15 cellular contexts compared by ENCODE assay signal in genomic region chr17:35900280-35900679, GRCh38. TPM values are rescaled to one million over a fixed set of nuclear protein-coding genes. Genes with fewer than 3 reads are reported as not detected.
DNase-seq lines count a peak whose midpoint lies in the region; ATAC-seq lines count a peak whose summit lies in the region.
"Had no signal": no experiment of that assay in that cellular context is flagged by ENCODE, and none has a peak within 500 bp of the region (broad histone marks: within the 10 kb centered on the region; RNA-seq: fewer than 3 reads in every experiment).

No MANE protein-coding gene starts in this region.

- H3K27me3 ChIP-seq in mesenchymal stem cell (ENCODE audit: control insufficient read depth in 1 of 2, insufficient read depth in 1 of 2, low read length in 2 of 2): no peaks in the 10 kb centered on the region
- H3K27me3 ChIP-seq: neutrophil had no signal

- no peaks in the 10 kb centered on the region for H3K36me3 Mint-ChIP-seq in activated T-cell treated with anti-CD3 and anti-CD28 coated beads, Interleukin-2, amount 50 U/mL, for 4 hours (ENCODE audit: insufficient read depth)
- no peaks in the 10 kb centered on the region for H3K36me3 Mint-ChIP-seq in activated T-helper 17 cell treated with anti-CD3 and anti-CD28 coated beads, Interleukin-2, amount 50 U/mL, for 72 hours (ENCODE audit: low read depth)
- no peaks in the 10 kb centered on the region for H3K36me3 Mint-ChIP-seq in stimulated activated naive CD8-positive, alpha-beta T cell treated with anti-CD3 and anti-CD28 coated beads, Interleukin-15, Interleukin-2, amounts not matched to agents 100 ng/mL and 50 ng/mL, for 24 hours (ENCODE audit: low read depth)

- no peak overlapping the region for H3K27ac Mint-ChIP-seq in activated T-helper 17 cell treated with anti-CD3 and anti-CD28 coated beads, Interleukin-2, amount 50 U/mL, for 72 hours
- peak overlapping the region; percentile 70 for H3K27ac Mint-ChIP-seq in stimulated activated naive CD8-positive, alpha-beta T cell treated with anti-CD3 and anti-CD28 coated beads, Interleukin-15, Interleukin-2, amounts not matched to agents 100 ng/mL and 50 ng/mL, for 24 hours

- no peaks in the 10 kb centered on the region for H3K79me1 ChIP-seq in mesenchymal stem cell (replicated peaks; ENCODE audit: low read length, poor library complexity, severe bottlenecking)

- H3K18ac ChIP-seq in mesenchymal stem cell (ENCODE audit: low read depth in 1 of 2, low read length in 2 of 2): peak overlapping the region; percentile 23 to 25

- H3K4me1 ChIP-seq in mesenchymal stem cell (ENCODE audit: control insufficient read depth, insufficient read depth, low read depth, low read length): peaks cover 5% of the 10 kb centered on the region

- ATAC-seq in activated T-cell treated with anti-CD3 and anti-CD28 coated beads, Interleukin-2, amount 50 U/mL, for 4 hours: no peak
- no peak for ATAC-seq in activated T-helper 17 cell treated with anti-CD3 and anti-CD28 coated beads, Interleukin-2, amount 50 U/mL, for 72 hours (replicated peaks)
- ATAC-seq in GM18907 (IDR thresholded peaks at IDR 0.05; ENCODE audit: unreplicated experiment): no peak

- 47% methylated on average over 5 of the region's 5 CpGs for WGBS in mesenchymal stem cell

- H2BK15ac ChIP-seq in mesenchymal stem cell (ENCODE audit: low read depth, poor library complexity, severe bottlenecking): no peak overlapping the region

- H3K9ac ChIP-seq in mesenchymal stem cell (ENCODE audit: low read length): no peak overlapping the region

- no peaks in the 10 kb centered on the region for H3K9me3 ChIP-seq in mesenchymal stem cell (ENCODE audit: control insufficient read depth, low read length)
- H3K9me3 ChIP-seq: neutrophil had no signal

- DNase-seq in activated T-cell treated with anti-CD3 and anti-CD28 coated beads, Interleukin-2, amount 50 U/mL, for 4 hours: no peak
- no peak for DNase-seq in activated T-cell treated with anti-CD3 and anti-CD28 coated beads, Interleukin-2, amount 50 U/mL, for 1 hour
- peak; percentile 2 for DNase-seq in mesenchymal stem cell
- DNase-seq in stimulated activated CD4-positive, alpha-beta T cell treated with anti-CD3 and anti-CD28 coated beads, Interleukin-4, amount 100 ng/mL, for 24 hours: no peak
- no peak for DNase-seq in islet precursor cell
- DNase-seq: central memory CD4-positive, alpha-beta T cell; effector CD4-positive, alpha-beta T cell; kidney; mesendoderm; NCI-H82 had no signal

- peak overlapping the region; percentile 51 for H4K8ac ChIP-seq in mesenchymal stem cell (ENCODE audit: low read length)

- no peak overlapping the region for H3K4me2 ChIP-seq in mesenchymal stem cell (ENCODE audit: low read length, poor library complexity, severe bottlenecking)

- H3K27me3 Mint-ChIP-seq in activated T-cell treated with anti-CD3 and anti-CD28 coated beads, Interleukin-2, amount 50 U/mL, for 4 hours (ENCODE audit: low read depth): no peaks in the 10 kb centered on the region
- H3K27me3 Mint-ChIP-seq in activated T-helper 17 cell treated with anti-CD3 and anti-CD28 coated beads, Interleukin-2, amount 50 U/mL, for 72 hours: peaks cover 17% of the 10 kb centered on the region
- no peaks in the 10 kb centered on the region for H3K27me3 Mint-ChIP-seq in stimulated activated naive CD8-positive, alpha-beta T cell treated with anti-CD3 and anti-CD28 coated beads, Interleukin-15, Interleukin-2, amounts not matched to agents 100 ng/mL and 50 ng/mL, for 24 hours

- no peak overlapping the region for H2BK5ac ChIP-seq in mesenchymal stem cell (ENCODE audit: low read depth, low read length, poor library complexity, severe bottlenecking)

- no peaks in the 10 kb centered on the region for H3K9me3 Mint-ChIP-seq in activated T-cell treated with anti-CD3 and anti-CD28 coated beads, Interleukin-2, amount 50 U/mL, for 4 hours
- no peaks in the 10 kb centered on the region for H3K9me3 Mint-ChIP-seq in activated T-helper 17 cell treated with anti-CD3 and anti-CD28 coated beads, Interleukin-2, amount 50 U/mL, for 72 hours
- H3K9me3 Mint-ChIP-seq in stimulated activated naive CD8-positive, alpha-beta T cell treated with anti-CD3 and anti-CD28 coated beads, Interleukin-15, Interleukin-2, amounts not matched to agents 100 ng/mL and 50 ng/mL, for 24 hours: no peaks in the 10 kb centered on the region

- no peak overlapping the region for H3K4me3 ChIP-seq in mesenchymal stem cell (ENCODE audit: insufficient read depth in 1 of 2, low read depth in 1 of 2, low read length in 2 of 2)

- H2AK5ac ChIP-seq in mesenchymal stem cell (ENCODE audit: low read length, severe bottlenecking): no peak overlapping the region

- H3K4me3 Mint-ChIP-seq in activated T-cell treated with anti-CD3 and anti-CD28 coated beads, Interleukin-2, amount 50 U/mL, for 4 hours: peak overlapping the region; percentile 61
- peak overlapping the region; percentile 41 for H3K4me3 Mint-ChIP-seq in activated T-helper 17 cell treated with anti-CD3 and anti-CD28 coated beads, Interleukin-2, amount 50 U/mL, for 72 hours
- H3K4me3 Mint-ChIP-seq in stimulated activated naive CD8-positive, alpha-beta T cell treated with anti-CD3 and anti-CD28 coated beads, Interleukin-15, Interleukin-2, amounts not matched to agents 100 ng/mL and 50 ng/mL, for 24 hours: peak overlapping the region; percentile 68

- H3K27ac ChIP-seq in mesenchymal stem cell (ENCODE audit: low read length, poor library complexity, severe bottlenecking): no peak overlapping the region
- H3K27ac ChIP-seq: neutrophil had no signal

- no peak overlapping the region for H3K23ac ChIP-seq in mesenchymal stem cell (ENCODE audit: low read length in 2 of 2)

- H3K4me1 Mint-ChIP-seq in activated T-cell treated with anti-CD3 and anti-CD28 coated beads, Interleukin-2, amount 50 U/mL, for 4 hours (ENCODE audit: low read depth): peaks cover 53% of the 10 kb centered on the region
- peaks cover 4% of the 10 kb centered on the region for H3K4me1 Mint-ChIP-seq in activated T-helper 17 cell treated with anti-CD3 and anti-CD28 coated beads, Interleukin-2, amount 50 U/mL, for 72 hours
- H3K4me1 Mint-ChIP-seq in stimulated activated naive CD8-positive, alpha-beta T cell treated with anti-CD3 and anti-CD28 coated beads, Interleukin-15, Interleukin-2, amounts not matched to agents 100 ng/mL and 50 ng/mL, for 24 hours (ENCODE audit: low read depth): peaks cover 70% of the 10 kb centered on the region

- no peak overlapping the region for H4K91ac ChIP-seq in mesenchymal stem cell (ENCODE audit: low read length)

- no peak overlapping the region for H2BK12ac ChIP-seq in mesenchymal stem cell (ENCODE audit: low read length in 2 of 2)

- H3K4ac ChIP-seq in mesenchymal stem cell (ENCODE audit: low read depth in 1 of 2, low read length in 2 of 2): no peak overlapping the region

- no peaks in the 10 kb centered on the region for H3K36me3 ChIP-seq in mesenchymal stem cell (ENCODE audit: control insufficient read depth in 1 of 2, insufficient read depth in 2 of 2, low read depth in 1 of 2, low read length in 2 of 2)
- H3K36me3 ChIP-seq: neutrophil had no signal

- no peak overlapping the region for H3K14ac ChIP-seq in mesenchymal stem cell (ENCODE audit: low read length in 2 of 2)

- no peak overlapping the region for H2BK120ac ChIP-seq in mesenchymal stem cell (ENCODE audit: low read depth, low read length)

- no peak overlapping the region for H2AFZ ChIP-seq in mesenchymal stem cell (ENCODE audit: low read depth, low read length)

RNA-seq across cellular contexts. Expression of gene CCL5, which starts 20.1 kb away (rescaled TPM):
- total RNA-seq in activated T-cell treated with anti-CD3 and anti-CD28 coated beads, Interleukin-2, amount 50 U/mL, for 4 hours: 10 to 100 TPM; 19.9 to 72.3 (median 64.7) TPM
- 10 to 100 TPM; 17.2 to 22.5 TPM for total RNA-seq in activated T-helper 17 cell treated with anti-CD3 and anti-CD28 coated beads, Interleukin-2, amount 50 U/mL, for 72 hours
- 0.06 TPM for polyA plus RNA-seq in mesenchymal stem cell (2013, experiment 1 of 2)
- 0.07 TPM for polyA plus RNA-seq in mesenchymal stem cell (2013, experiment 2 of 2)

RNA-seq across cellular contexts. Expression of gene RDM1, which starts 30.3 kb away (rescaled TPM):
- total RNA-seq in activated T-cell treated with anti-CD3 and anti-CD28 coated beads, Interleukin-2, amount 50 U/mL, for 4 hours: not detected
- total RNA-seq in activated T-helper 17 cell treated with anti-CD3 and anti-CD28 coated beads, Interleukin-2, amount 50 U/mL, for 72 hours: 1 to 10 TPM; 2.0 to 4.3 TPM
- polyA plus RNA-seq in mesenchymal stem cell (2013, experiment 1 of 2): not detected
- polyA plus RNA-seq in mesenchymal stem cell (2013, experiment 2 of 2): not detected
- total RNA-seq: kidney had no signal
- polyA plus RNA-seq: adipose tissue had no signal

RNA-seq across cellular contexts. Expression of gene HEATR9, which starts 31.6 kb away (rescaled TPM):
- total RNA-seq in activated T-cell treated with anti-CD3 and anti-CD28 coated beads, Interleukin-2, amount 50 U/mL, for 4 hours: under 1 TPM in 1 of 3 donors, not detected in 2; 0.21 TPM
- total RNA-seq in activated T-helper 17 cell treated with anti-CD3 and anti-CD28 coated beads, Interleukin-2, amount 50 U/mL, for 72 hours: under 1 TPM in 1 of 2 donors, not detected in 1; 0.24 TPM
- not detected for polyA plus RNA-seq in mesenchymal stem cell (2013, experiment 1 of 2)
- polyA plus RNA-seq in mesenchymal stem cell (2013, experiment 2 of 2): not detected

RNA-seq across cellular contexts. Expression of gene LYZL6, which starts 43.2 kb away (rescaled TPM):
- not detected for total RNA-seq in activated T-cell treated with anti-CD3 and anti-CD28 coated beads, Interleukin-2, amount 50 U/mL, for 4 hours
- total RNA-seq in activated T-helper 17 cell treated with anti-CD3 and anti-CD28 coated beads, Interleukin-2, amount 50 U/mL, for 72 hours: not detected
- polyA plus RNA-seq in mesenchymal stem cell (2013, experiment 1 of 2): not detected
- not detected for polyA plus RNA-seq in mesenchymal stem cell (2013, experiment 2 of 2)
- total RNA-seq: kidney had no signal
- polyA plus RNA-seq: adipose tissue had no signal
